8 cellular contexts compared by ENCODE assay signal in the genomic region with DNA sequence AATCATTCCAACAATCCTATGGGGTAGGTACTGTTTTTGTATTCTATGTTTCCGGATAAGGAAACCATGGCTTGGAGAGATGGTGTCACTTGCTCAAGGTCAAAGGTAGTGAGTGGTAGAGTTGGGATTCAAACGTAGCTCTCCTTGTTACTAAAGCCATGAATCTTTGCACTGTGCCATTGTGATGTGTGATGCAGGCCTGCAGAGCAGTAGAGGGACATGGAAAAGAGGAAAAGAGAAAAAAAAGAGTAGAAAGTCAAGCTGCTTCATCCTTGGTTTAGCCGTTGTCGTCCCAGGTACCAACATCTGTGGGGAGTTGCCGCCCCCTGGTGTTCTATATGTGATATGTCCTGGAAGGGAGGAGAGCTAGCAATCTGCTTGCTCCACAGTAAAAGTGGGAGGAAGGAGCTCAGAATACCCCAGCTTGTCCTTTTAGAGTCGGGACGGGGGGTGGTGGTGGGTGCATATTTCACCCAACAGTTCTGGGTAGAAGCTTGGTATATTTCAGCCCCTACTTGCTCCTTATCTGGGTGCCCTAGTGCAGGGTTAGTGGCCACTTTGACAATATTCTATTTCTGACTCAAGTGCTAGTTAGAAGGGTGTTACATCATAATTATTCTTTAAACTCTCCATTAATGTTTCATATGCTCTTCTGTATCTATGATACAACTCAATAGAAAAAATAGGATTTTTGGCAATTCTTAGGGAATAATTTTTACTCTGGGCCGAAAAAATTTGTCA.
DNase-seq lines count a peak whose midpoint lies in the region; ATAC-seq and TF ChIP-seq lines count a peak whose summit lies in the region.

No MANE protein-coding gene starts in this region.

- ATAC-seq in left lung (peak; percentile 98), HG02938 (IDR thresholded peaks at IDR 0.05; ENCODE audit: unreplicated experiment) (no peak)

- DNase-seq in BE2C (peak; percentile 67), HAP-1 (ENCODE audit: low spot score in 2 of 2) (peak; percentile 76 to 81), NCI-H510A treated with DMSO at 0.1 percent for 48 hours (lab: John Stamatoyannopoulos, UW) (peak; percentile 100), colonic mucosa (peak; percentile 83), left lung (peak in 1 of 2 donors; percentile 67)
- DNase-seq in activated CD4-positive, alpha-beta T cell treated with anti-CD3 and anti-CD28 coated beads for 4 hours = peak; percentile 70 to 77
- peak; percentile 51 to 61 for DNase-seq in stimulated activated CD4-positive, alpha-beta T cell treated with anti-CD3 and anti-CD28 coated beads, Interleukin-4, amount 100 ng/mL, for 48 hours (ENCODE audit: low read depth in 2 of 2)

- no peaks in the 10 kb centered on the region for H3K36me3 ChIP-seq in BE2C
- no peaks in the 10 kb centered on the region for H3K36me3 ChIP-seq in HAP-1 (replicated peaks)
- H3K36me3 ChIP-seq in colonic mucosa = no peaks in the 10 kb centered on the region
- no peaks in the 10 kb centered on the region for H3K36me3 ChIP-seq in left lung

- in situ Hi-C loops in HAP-1 (cut with MboI; ENCODE audit: low sequenced_read_pairs) = loop anchor here (25.0 kb wide), 1 partner anchor 486 kb away; no protein-coding TSS in a partner anchor

- H3K4me1 ChIP-seq in BE2C (peaks cover 11% of the 10 kb centered on the region), HAP-1 (no peaks in the 10 kb centered on the region), colonic mucosa (no peaks in the 10 kb centered on the region), left lung (peaks cover 0 to under 1% of the 10 kb centered on the region in 2 donors)

- no peak overlapping the region for H3K27ac ChIP-seq in colonic mucosa
- H3K27ac ChIP-seq in left lung = no peak overlapping the region

- intact Hi-C loops in colonic mucosa (cut with DNase I) = loop anchor here (2.0 to 5.0 kb wide), 2 partner anchors 161 to 296 kb away; no protein-coding TSS in a partner anchor
- intact Hi-C loops in left lung (cut with DNase I) = loop anchor here (2.0 to 10.0 kb wide), 3 partner anchors 159 to 289 kb away; partner anchors contain the start of gene TMEM269 (in 1 of the 2)

- TF ChIP-seq CTCF in BE2C (IDR thresholded peaks at IDR 0.05; ENCODE audit: low read depth, low read length) = peak; percentile 67
- peak; percentile 82 for TF ChIP-seq CTCF in colonic mucosa (IDR thresholded peaks at IDR 0.05)
- TF ChIP-seq CTCF in left lung (IDR thresholded peaks at IDR 0.05) = peak; percentile 65 to 89

- no peak overlapping the region for H3K9ac ChIP-seq in colonic mucosa (ENCODE audit: low read depth in 2 of 2, low read length in 2 of 2)

- H3K4me3 ChIP-seq in BE2C (ENCODE audit: low read depth, low read length) (no peak overlapping the region), HAP-1 (no peak overlapping the region), colonic mucosa (no peak overlapping the region), left lung (no peak overlapping the region)

- no peaks in the 10 kb centered on the region for H3K9me3 ChIP-seq in BE2C
- H3K9me3 ChIP-seq in HAP-1 = no peaks in the 10 kb centered on the region
- H3K9me3 ChIP-seq in colonic mucosa = no peaks in the 10 kb centered on the region
- H3K9me3 ChIP-seq in left lung = no peaks in the 10 kb centered on the region

- no peaks in the 10 kb centered on the region for H3K27me3 ChIP-seq in BE2C
- H3K27me3 ChIP-seq in HAP-1 (ENCODE audit: low read depth) = no peaks in the 10 kb centered on the region
- no peaks in the 10 kb centered on the region for H3K27me3 ChIP-seq in colonic mucosa
- H3K27me3 ChIP-seq in left lung = peaks cover 0 to 5% of the 10 kb centered on the region in 2 donors
